Comparison of ENCODE assay signal across 30 cellular contexts in genomic region chr20:15319444-15319843, GRCh38.
"Had no signal": no experiment of that assay in that cellular context is flagged by ENCODE, and none has a peak within 500 bp of the region (broad histone marks: within the 10 kb centered on the region; RNA-seq: fewer than 3 reads in every experiment).

No MANE protein-coding gene starts in this region.

- H2AFZ ChIP-seq: hepatocyte had no signal

- ATAC-seq: activated CD8-positive, alpha-beta T cell treated with anti-CD3 and anti-CD28 coated beads for 36 hours; activated T-cell treated with anti-CD3 and anti-CD28 coated beads, Interleukin-2, amount 50 U/mL, for 4 hours; activated T-helper 17 cell treated with anti-CD3 and anti-CD28 coated beads, Interleukin-2, amount 50 U/mL, for 72 hours; effector memory CD8-positive, alpha-beta T cell; gastrocnemius medialis; mucosa of descending colon; right cardiac atrium had no signal

- FAIRE-seq: astrocyte had no signal

- H3K79me2 ChIP-seq: hepatocyte had no signal

- H3K9me3 ChIP-seq: gastrocnemius medialis, mucosa of descending colon, stomach, thyroid gland, upper lobe of left lung, vagina had no signal

- H3K4me1 ChIP-seq: stomach, upper lobe of left lung, vagina had no signal

- H3K27ac ChIP-seq: brain microvascular endothelial cell, coronary artery, gastrocnemius medialis, hepatocyte, left ventricle myocardium inferior, stomach, thyroid gland, upper lobe of left lung, vagina, WERI-Rb-1 had no signal

- H3K36me3 ChIP-seq: brain microvascular endothelial cell, gastrocnemius medialis, left ventricle myocardium inferior, spleen, stomach, thyroid gland, upper lobe of left lung, vagina, WERI-Rb-1 had no signal

- H3K27me3 Mint-ChIP-seq: activated T-helper 17 cell treated with anti-CD3 and anti-CD28 coated beads, Interleukin-2, amount 50 U/mL, for 72 hours; effector memory CD8-positive, alpha-beta T cell had no signal

- H3K4me2 ChIP-seq: hepatocyte had no signal

- H3K4me3 Mint-ChIP-seq: activated CD8-positive, alpha-beta T cell treated with anti-CD3 and anti-CD28 coated beads for 36 hours; activated T-cell treated with anti-CD3 and anti-CD28 coated beads, Interleukin-2, amount 50 U/mL, for 4 hours; activated T-helper 17 cell treated with anti-CD3 and anti-CD28 coated beads, Interleukin-2, amount 50 U/mL, for 72 hours; effector memory CD8-positive, alpha-beta T cell; nephron had no signal

- H3K27me3 ChIP-seq: brain microvascular endothelial cell, gastrocnemius medialis, hepatocyte, spleen, stomach, thyroid gland, upper lobe of left lung, vagina had no signal

- H3K4me1 Mint-ChIP-seq: activated T-helper 17 cell treated with anti-CD3 and anti-CD28 coated beads, Interleukin-2, amount 50 U/mL, for 72 hours; nephron had no signal

- H3K27ac Mint-ChIP-seq: activated CD8-positive, alpha-beta T cell treated with anti-CD3 and anti-CD28 coated beads for 36 hours; activated T-helper 17 cell treated with anti-CD3 and anti-CD28 coated beads, Interleukin-2, amount 50 U/mL, for 72 hours; effector memory CD8-positive, alpha-beta T cell; nephron had no signal

- DNase-seq: activated CD4-positive, alpha-beta T cell treated with anti-CD3 and anti-CD28 coated beads, Interleukin-2, amount 50 U/mL, for 1 hour; activated CD4-positive, CD25-positive, alpha-beta regulatory T cell treated with anti-CD3 and anti-CD28 coated beads, Interleukin-2, amount 50 U/mL, for 72 hours; activated CD8-positive, alpha-beta T cell treated with anti-CD3 and anti-CD28 coated beads for 36 hours; activated gamma-delta T cell treated with Interleukin-2 at 50 U/mL for 16 hours; activated naive CD4-positive, alpha-beta T cell treated with anti-CD3 and anti-CD28 coated beads, Interleukin-2, amount 50 U/mL, for 16 hours; activated T-cell treated with anti-CD3 and anti-CD28 coated beads, Interleukin-2, amount 50 U/mL, for 4 hours; amniotic stem cell; brain microvascular endothelial cell; effector memory CD8-positive, alpha-beta T cell; erythroblast; gastrocnemius medialis; glutamatergic neuron; islet precursor cell; left ventricle myocardium inferior; mucosa of descending colon; posterior cingulate gyrus; right cardiac atrium; spleen; stomach; T-helper 9 cell; thyroid gland; upper lobe of left lung; WERI-Rb-1 had no signal

- H3K4me3 ChIP-seq: coronary artery, gastrocnemius medialis, hepatocyte, left ventricle myocardium inferior, lung, mucosa of descending colon, spleen, stomach, thyroid gland, upper lobe of left lung, vagina had no signal
